In genomic region chr14:58395815-58396626, GRCh38 we compare ENCODE assay signal across 8 cellular contexts. TPM values are rescaled to one million over a fixed set of nuclear protein-coding genes. Genes with fewer than 3 reads are reported as not detected.
DNase-seq lines count a peak whose midpoint lies in the region; ATAC-seq, FAIRE-seq and TF ChIP-seq lines count a peak whose summit lies in the region.

Gene TOMM20L (plus strand): TSS chr14:58395930. CDS start chr14:58395958, 28 bp downstream.

- POLR2A ChIA-PET in Caco-2 (lab: Charles Lee), result interaction anchor here (0.5 to 3.9 kb wide), 5 partner anchors 18 to 198 kb away, joined by 3 to 15 read pairs (median 3); partner anchors contain the start of genes ARID4A, KIAA0586 and TIMM9
- POLR2A ChIA-PET in Panc1 (lab: Charles Lee), result no interaction called here

- peak; percentile 32 to 84 for TF ChIP-seq CTCF in Caco-2 (IDR thresholded peaks at IDR 0.05; ENCODE audit: insufficient read depth in 1 of 2, low read depth in 1 of 2, low read length in 1 of 2, severe bottlenecking in 1 of 2, unreplicated experiment in 1 of 2)
- peak; percentile 94 for TF ChIP-seq CTCF in Panc1 (IDR thresholded peaks at IDR 0.05)
- TF ChIP-seq CTCF in suprapubic skin (IDR thresholded peaks at IDR 0.05), result peak; percentile 63 to 93

- TF ChIP-seq POLR2A in suprapubic skin (IDR thresholded peaks at IDR 0.05), result peak in 1 of 2 donors; percentile 7

- in situ Hi-C loops in Panc1 (cut with HindIII; ENCODE audit: low pct_unique_long_range_greater_than_20kb, low sequenced_read_pairs), result no loop called here

- no peak for FAIRE-seq in frontal cortex (lab: Jason Lieb, UNC)

- H3K4me3 Mint-ChIP-seq in Caco-2 (ENCODE audit: unreplicated experiment), result peak within 1 kb of the TSS; percentile 84

- H3K36me3 ChIP-seq in Caco-2 (ENCODE audit: control insufficient read depth, insufficient read depth, low read length) (no peaks in the 10 kb centered on the region), Panc1 (ENCODE audit: control insufficient read depth, insufficient read depth, low read length) (no peaks in the 10 kb centered on the region), suprapubic skin (no peaks in the 10 kb centered on the region)

- 5% methylated on average over 34 of the region's 81 CpGs for WGBS in suprapubic skin

- TF ChIP-seq EP300 in suprapubic skin (IDR thresholded peaks at IDR 0.05), result no peak

- DNase-seq in Caco-2 (peak; percentile 85 to 92), Panc1 (ENCODE audit: low read depth, low spot score) (no peak), frontal cortex (ENCODE audit: low spot score in 2 of 2) (peak; percentile 75 to 81), nucleus accumbens (lab: John Stamatoyannopoulos, UW) (peak in 43 of 56 donors; percentile 5 to 67 (median 30)), suprapubic skin (ENCODE audit: low spot score in 2 of 2) (peak; percentile 74 to 85)
- peak; percentile 16 to 69 (median 38) for DNase-seq in activated naive CD4-positive, alpha-beta T cell (lab: John Stamatoyannopoulos, UW)

- no peaks in the 10 kb centered on the region for H3K9me3 Mint-ChIP-seq in Caco-2 (ENCODE audit: unreplicated experiment)

- peak; percentile 92 for ATAC-seq in GM19452 (IDR thresholded peaks at IDR 0.05; ENCODE audit: unreplicated experiment)
- peak; percentile 95 for ATAC-seq in HG03571 (IDR thresholded peaks at IDR 0.05; ENCODE audit: unreplicated experiment)
- ATAC-seq in Panc1, result peak; percentile 98

- H3K4me3 ChIP-seq in Caco-2 (ENCODE audit: low read depth, low read length), result peak within 1 kb of the TSS; percentile 47
- peak within 1 kb of the TSS; percentile 44 for H3K4me3 ChIP-seq in Panc1 (ENCODE audit: low read depth in 2 of 2, low read length in 2 of 2)
- peak within 1 kb of the TSS; percentile 78 for H3K4me3 ChIP-seq in suprapubic skin

- CTCF ChIA-PET in Caco-2 (lab: Charles Lee) (interaction anchor here (1.0 to 2.0 kb wide), 4 partner anchors 32 to 375 kb away, joined by 3 to 12 read pairs (median 3); partner anchors contain the start of genes ARID4A and KIAA0586), Panc1 (lab: Charles Lee) (interaction anchor here (1.0 kb wide), 1 partner anchor 37 kb away, joined by 3 read pairs; no protein-coding TSS in a partner anchor)

- BruUV-seq in Caco-2 (replicated peaks; lab: Mats Ljungman, UMichigan) (no TSS peak), Panc1 (replicated peaks; lab: Mats Ljungman, UMichigan) (no TSS peak)

- peaks cover 15% of the 10 kb centered on the region for H3K4me1 Mint-ChIP-seq in Caco-2 (ENCODE audit: low read depth, unreplicated experiment)

- no peaks in the 10 kb centered on the region for H3K27me3 Mint-ChIP-seq in Caco-2 (ENCODE audit: insufficient read depth, unreplicated experiment)

- intact Hi-C loops in Caco-2 (cut with micrococcal nuclease; ENCODE audit: unreplicated experiment) (loop anchor here (1.0 kb wide), 1 partner anchor 98 kb away; the partner anchor contains the start of gene ARID4A), Panc1 (cut with micrococcal nuclease; ENCODE audit: unreplicated experiment) (no loop called here)

- H3K9me3 ChIP-seq in Caco-2, result no peaks in the 10 kb centered on the region
- no peaks in the 10 kb centered on the region for H3K9me3 ChIP-seq in Panc1 (ENCODE audit: control insufficient read depth, insufficient read depth, low read depth, low read length)
- H3K9me3 ChIP-seq in suprapubic skin, result no peaks in the 10 kb centered on the region

- H3K4me1 ChIP-seq in Caco-2 (peaks cover 17% of the 10 kb centered on the region), Panc1 (ENCODE audit: control insufficient read depth, insufficient read depth, low read length) (peaks cover 2% of the 10 kb centered on the region; the same call in 1 of the 2 replicates), suprapubic skin (peaks cover 20% of the 10 kb centered on the region)

- no peaks in the 10 kb centered on the region for H3K27me3 ChIP-seq in Caco-2 (replicated peaks; ENCODE audit: control insufficient read depth, insufficient read depth, low read length)
- H3K27me3 ChIP-seq in Panc1 (ENCODE audit: control insufficient read depth, insufficient read depth, low read length), result no peaks in the 10 kb centered on the region
- H3K27me3 ChIP-seq in suprapubic skin, result no peaks in the 10 kb centered on the region

- peaks cover 8% of the 10 kb centered on the region for H3K36me3 Mint-ChIP-seq in Caco-2 (ENCODE audit: insufficient read depth, unreplicated experiment)

- peak within 1 kb of the TSS; percentile 13; the same call in 1 of the 2 replicates for H3K27ac ChIP-seq in Panc1 (ENCODE audit: low read length)
- peak within 1 kb of the TSS; percentile 90 for H3K27ac ChIP-seq in suprapubic skin

- H3K27ac Mint-ChIP-seq in Caco-2 (ENCODE audit: unreplicated experiment), result peak within 1 kb of the TSS; percentile 96

RNA-seq across cellular contexts. Expression of gene TOMM20L, which starts in this region (rescaled TPM):
- 1.2 and 1.7 TPM in 2 replicates for total RNA-seq in Caco-2 (2022)
- not detected for total RNA-seq in Panc1 (2021; ENCODE audit: unreplicated experiment)
- polyA plus RNA-seq in Panc1 (2012; ENCODE audit: insufficient read length), result not detected
- not detected for total RNA-seq in frontal cortex
- 1 to 10 TPM in 1 of 4 donors, not detected in 3; 2.7 TPM for total RNA-seq in suprapubic skin

Comparison
In these comparisons a context has a peak if more than half of its experiments do, and no peak if none do; other contexts are left out.
1. Peak in ATAC-seq, H3K4me3 ChIP-seq and H3K27ac ChIP-seq in Panc1; RNA of the gene not detected or under 1 TPM.
2. Peak in DNase-seq in frontal cortex; RNA of the gene not detected or under 1 TPM.